ENCODE assay signal across 27 cellular contexts in genomic region chr6:116298273-116298672, GRCh38.
"Had no signal": no experiment of that assay in that cellular context is flagged by ENCODE, and none has a peak within 500 bp of the region (broad histone marks: within the 10 kb centered on the region; RNA-seq: fewer than 3 reads in every experiment).

No MANE protein-coding gene starts in this region.

- H3K4me3 ChIP-seq: colonic mucosa, esophagus squamous epithelium, gastrocnemius medialis, heart right ventricle, left lung, lower lobe of right lung, mucosa of descending colon had no signal

- DNase-seq: colonic mucosa; cortex of kidney; effector CD8-positive, alpha-beta T cell; effector memory CD8-positive, alpha-beta T cell; endodermal cell; esophagus squamous epithelium; foreskin fibroblast; foreskin melanocyte; gastrocnemius medialis; glutamatergic neuron; head of caudate nucleus; heart right ventricle; hippocampal formation; left cardiac atrium; left lung; left ventricle myocardium superior; lower lobe of right lung; mesenchymal stem cell; mucosa of descending colon; naive B cell had no signal

- H3K36me3 Mint-ChIP-seq: naive B cell had no signal

- ATAC-seq: effector memory CD8-positive, alpha-beta T cell; esophagus mucosa; gastrocnemius medialis; heart right ventricle; left cardiac atrium; left lung; left ventricle myocardium superior; lower lobe of right lung; mucosa of descending colon had no signal

- H3K27ac Mint-ChIP-seq: dendritic cell treated with granulocyte-macrophage colony-stimulating factor and Interleukin-4, amounts not matched to agents 40 ng/mL and 50 ng/mL, for 4 days; effector memory CD8-positive, alpha-beta T cell; endodermal cell; mesothelial cell of epicardium had no signal

- H3K4me1 Mint-ChIP-seq: endodermal cell had no signal

- H3K27ac ChIP-seq: colonic mucosa, epithelial cell of prostate, esophagus squamous epithelium, gastrocnemius medialis, heart right ventricle, left lung, lower lobe of right lung had no signal

- H3K9me3 Mint-ChIP-seq: dendritic cell treated with granulocyte-macrophage colony-stimulating factor and Interleukin-4, amounts not matched to agents 40 ng/mL and 50 ng/mL, for 4 days; effector memory CD8-positive, alpha-beta T cell had no signal

- FAIRE-seq: endometrium, islet of Langerhans, keratinocyte had no signal

- H3K36me3 ChIP-seq: colonic mucosa, esophagus squamous epithelium, gastrocnemius medialis, heart right ventricle, left lung, lower lobe of right lung had no signal

- H3K27me3 ChIP-seq: colonic mucosa, esophagus squamous epithelium, gastrocnemius medialis, heart right ventricle, left lung had no signal

- H3K4me1 ChIP-seq: colonic mucosa, esophagus squamous epithelium, gastrocnemius medialis, lower lobe of right lung had no signal

- H3K27me3 Mint-ChIP-seq: dendritic cell treated with granulocyte-macrophage colony-stimulating factor and Interleukin-4, amounts not matched to agents 40 ng/mL and 50 ng/mL, for 4 days; effector memory CD8-positive, alpha-beta T cell; naive B cell had no signal

- H3K9me3 ChIP-seq: colonic mucosa, gastrocnemius medialis, lower lobe of right lung had no signal

- H3K4me3 Mint-ChIP-seq: dendritic cell treated with granulocyte-macrophage colony-stimulating factor and Interleukin-4, amounts not matched to agents 40 ng/mL and 50 ng/mL, for 4 days; effector memory CD8-positive, alpha-beta T cell; endodermal cell; mesothelial cell of epicardium; naive B cell had no signal
